In the genomic region with DNA sequence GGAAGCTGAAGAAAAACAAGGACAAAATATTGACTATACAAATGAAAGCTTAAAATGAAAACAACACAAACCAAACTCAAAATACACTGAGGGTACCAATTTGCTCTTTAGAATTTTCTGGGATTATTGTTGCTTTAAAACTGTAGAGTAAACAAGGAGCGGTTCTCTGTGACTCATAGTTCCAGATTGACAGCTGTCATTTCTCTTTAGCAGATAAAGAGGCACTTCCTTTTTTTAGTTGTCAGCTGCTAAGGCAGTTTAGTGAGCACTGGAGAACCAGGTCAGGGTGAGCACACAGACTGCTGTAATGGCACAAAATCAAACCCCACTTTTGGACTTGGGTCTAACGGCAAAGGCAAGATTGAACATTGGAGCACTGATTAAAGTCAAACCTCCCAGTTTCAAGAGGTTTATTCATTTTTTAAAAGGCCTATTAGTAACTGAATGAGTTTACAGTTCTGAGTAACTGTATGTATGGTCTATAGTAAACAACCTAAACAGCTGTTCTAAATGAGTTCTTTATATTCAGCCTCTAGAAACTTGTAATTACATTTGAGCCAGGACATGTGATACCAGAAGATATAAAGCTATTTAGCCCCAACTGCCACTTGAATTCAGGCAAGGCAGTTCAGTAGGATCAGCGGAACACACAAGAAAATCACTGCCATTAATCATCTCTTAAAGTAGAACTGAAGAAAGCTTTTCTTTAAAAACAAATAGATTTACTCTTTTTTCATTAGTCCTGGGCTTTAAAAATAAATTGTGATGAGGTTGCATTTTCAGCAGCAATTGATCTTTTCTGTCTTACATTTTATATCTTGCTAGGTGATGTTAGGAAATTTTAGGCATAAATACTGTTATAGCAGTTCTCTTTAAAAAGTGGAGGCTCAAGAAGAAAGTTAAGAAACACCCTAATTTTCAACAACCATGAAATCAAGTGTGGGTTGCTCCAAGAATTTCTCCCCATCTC, we compare ENCODE assay signal across 19 cellular contexts.
DNase-seq lines count a peak whose midpoint lies in the region; ATAC-seq lines count a peak whose summit lies in the region.
"Had no signal": no experiment of that assay in that cellular context is flagged by ENCODE, and none has a peak within 500 bp of the region (broad histone marks: within the 10 kb centered on the region; RNA-seq: fewer than 3 reads in every experiment).

No MANE protein-coding gene starts in this region.

- ATAC-seq in HG02973 (IDR thresholded peaks at IDR 0.05; ENCODE audit: unreplicated experiment): no peak
- ATAC-seq: foreskin keratinocyte; SK-N-SH treated with all-trans-retinoic acid at 6 μM for 48 hours; stimulated activated naive CD8-positive, alpha-beta T cell treated with anti-CD3 and anti-CD28 coated beads, Interleukin-15, amount 100 ng/mL, for 72 hours had no signal

- DNase-seq in NCI-H2171 treated with DMSO at 0.1 percent for 48 hours (lab: John Stamatoyannopoulos, UW): peak; percentile 18
- DNase-seq in NCI-H2171 (lab: John Stamatoyannopoulos, UW): no peak
- DNase-seq in NCI-H748 treated with DMSO at 0.1 percent for 48 hours (lab: John Stamatoyannopoulos, UW): peak; percentile 24
- peak; percentile 52 for DNase-seq in epidermal melanocyte (ENCODE audit: insufficient read length, low spot score)
- no peak for DNase-seq in activated gamma-delta T cell (lab: John Stamatoyannopoulos, UW)
- DNase-seq in NCI-H187 treated with DMSO at 0.1 percent for 48 hours (lab: John Stamatoyannopoulos, UW): no peak
- DNase-seq in D341Med (ENCODE audit: low spot score): no peak
- DNase-seq: activated CD4-positive, alpha-beta T cell treated with anti-CD3 and anti-CD28 coated beads, Interleukin-2, amount 50 U/mL, for 4 hours; activated CD8-positive, alpha-beta memory T cell treated with anti-CD3 and anti-CD28 coated beads, Interleukin-2, amount 50 U/mL, for 4 hours; activated naive CD8-positive, alpha-beta T cell treated with anti-CD3 and anti-CD28 coated beads, Interleukin-2, amount 10 ng/mL, durations not matched to agents 7 days and 5 days; BE2C; cerebellar nuclear complex; erythroblast; foreskin keratinocyte; kidney; stimulated activated naive CD8-positive, alpha-beta T cell treated with anti-CD3 and anti-CD28 coated beads, Interleukin-15, amount 100 ng/mL, for 72 hours; transverse colon had no signal

Comparison
In these comparisons a context has a peak if more than half of its experiments do, and no peak if none do; other contexts are left out.
1. DNase-seq: peak in NCI-H2171 treated with DMSO at 0.1 percent for 48 hours (single experiment), NCI-H748 treated with DMSO at 0.1 percent for 48 hours (single experiment) and epidermal melanocyte (single experiment); none in NCI-H2171 (single experiment), activated gamma-delta T cell (single experiment), NCI-H187 treated with DMSO at 0.1 percent for 48 hours (single experiment) and D341Med (single experiment).